In genomic region chr7:136870799-136871487, GRCh38 we compare ENCODE assay signal across 9 cellular contexts. TPM values are rescaled to one million over a fixed set of nuclear protein-coding genes. Genes with fewer than 3 reads are reported as not detected.
DNase-seq lines count a peak whose midpoint lies in the region; ATAC-seq and TF ChIP-seq lines count a peak whose summit lies in the region.
"Had no signal": no experiment of that assay in that cellular context is flagged by ENCODE, and none has a peak within 500 bp of the region (broad histone marks: within the 10 kb centered on the region; RNA-seq: fewer than 3 reads in every experiment).

No MANE protein-coding gene starts in this region.

- TF ChIP-seq POLR2A in esophagus squamous epithelium (IDR thresholded peaks at IDR 0.05): no peak
- TF ChIP-seq POLR2A in upper lobe of left lung (IDR thresholded peaks at IDR 0.05): no peak

- no peak for TF ChIP-seq EP300 in upper lobe of left lung (IDR thresholded peaks at IDR 0.05)

- H3K9me3 ChIP-seq in esophagus squamous epithelium: no peaks in the 10 kb centered on the region
- H3K9me3 ChIP-seq in muscle layer of colon (ENCODE audit: low read length): no peaks in the 10 kb centered on the region
- no peaks in the 10 kb centered on the region for H3K9me3 ChIP-seq in upper lobe of left lung

- H3K4me1 ChIP-seq in esophagus squamous epithelium (peaks cover 6 to 32% (median 15%) of the 10 kb centered on the region in 3 donors), muscle layer of colon (ENCODE audit: insufficient read depth, low read length) (peaks cover 20% of the 10 kb centered on the region), upper lobe of left lung (peaks cover 15 to 34% (median 26%) of the 10 kb centered on the region in 4 donors)
- H3K4me1 ChIP-seq: BLaER1 had no signal

- DNase-seq in NCI-H748 (lab: John Stamatoyannopoulos, UW; ENCODE audit: unreplicated experiment) (peak; percentile 42), NCI-H748 treated with DMSO at 0.1 percent for 48 hours (lab: John Stamatoyannopoulos, UW) (no peak), esophagus squamous epithelium (lab: John Stamatoyannopoulos, UW) (no peak), upper lobe of left lung (peak in 1 of 2 donors; percentile 73), SIG-M5 (lab: John Stamatoyannopoulos, UW) (no peak)

- H3K4me3 ChIP-seq in esophagus squamous epithelium (peak overlapping the region in 3 of 4 donors; percentile 32 to 54 (median 37)), muscle layer of colon (ENCODE audit: low read depth in 1 of 2, low read length in 2 of 2) (peak overlapping the region; percentile 75 to 83), upper lobe of left lung (peak overlapping the region in 3 of 4 donors; percentile 32 to 56 (median 45))
- H3K4me3 ChIP-seq: BLaER1 had no signal

- 3 to 4% methylated on average over 9 to 13 of the region's 47 CpGs for WGBS in esophagus squamous epithelium, 2 donors
- WGBS in upper lobe of left lung, 2 donors: 2 to 4% methylated on average over 30 to 47 of the region's 47 CpGs

- H3K27ac ChIP-seq in esophagus squamous epithelium (no peak overlapping the region), muscle layer of colon (ENCODE audit: low read depth, low read length) (peak overlapping the region; percentile 73), upper lobe of left lung (no peak overlapping the region)
- H3K27ac ChIP-seq: BLaER1 had no signal

- ATAC-seq in upper lobe of left lung (ENCODE audit: low FRiP score in 2 of 2) (peak; percentile 20 to 37), HG02884 (IDR thresholded peaks at IDR 0.05; ENCODE audit: unreplicated experiment) (no peak), GM18511 (IDR thresholded peaks at IDR 0.05; ENCODE audit: unreplicated experiment) (no peak)

- peaks cover 0 to 65% (median 4%) of the 10 kb centered on the region in 4 donors for H3K27me3 ChIP-seq in esophagus squamous epithelium
- H3K27me3 ChIP-seq in muscle layer of colon (ENCODE audit: control insufficient read depth in 1 of 2, insufficient read depth in 2 of 2, low read length in 2 of 2): no peaks in the 10 kb centered on the region
- H3K27me3 ChIP-seq in upper lobe of left lung: peaks cover 0 to 18% (median 5%) of the 10 kb centered on the region in 4 donors
- H3K27me3 ChIP-seq: BLaER1 had no signal

- TF ChIP-seq CTCF in esophagus squamous epithelium (IDR thresholded peaks at IDR 0.05) (no peak), upper lobe of left lung (IDR thresholded peaks at IDR 0.05) (no peak)

- peak overlapping the region; percentile 36 for H3K9ac ChIP-seq in muscle layer of colon (ENCODE audit: low read length)
- H3K9ac ChIP-seq: BLaER1 had no signal

- intact Hi-C loops in esophagus squamous epithelium (cut with DNase I): no loop called here

- H3K36me3 ChIP-seq in esophagus squamous epithelium (no peaks in the 10 kb centered on the region), muscle layer of colon (ENCODE audit: insufficient read depth, low read length) (no peaks in the 10 kb centered on the region), upper lobe of left lung (no peaks in the 10 kb centered on the region)
- H3K36me3 ChIP-seq: BLaER1 had no signal

RNA-seq across cellular contexts. Expression of gene CHRM2, which starts 2.5 kb away (rescaled TPM):
- under 1 TPM in 1 of 4 donors, not detected in 3; under 0.01 TPM for total RNA-seq in esophagus squamous epithelium
- 1 to 10 TPM; 1.3 to 8.5 (median 3.0) TPM for total RNA-seq in upper lobe of left lung

Comparison
In these comparisons a context has a peak if more than half of its experiments do, and no peak if none do; other contexts are left out.
1. ATAC-seq: peak in upper lobe of left lung (2 of 2); none in HG02884 (single experiment) and GM18511 (single experiment).
2. Peak in every context shown above with its lines, with median percentiles within 50 percentile points of each other: H3K4me3 ChIP-seq.